Comparison of ENCODE assay signal across 17 cellular contexts in genomic region chr9:36640982-36641381, GRCh38.
DNase-seq lines count a peak whose midpoint lies in the region; ATAC-seq, FAIRE-seq and TF ChIP-seq lines count a peak whose summit lies in the region.
"Had no signal": no experiment of that assay in that cellular context is flagged by ENCODE, and none has a peak within 500 bp of the region (broad histone marks: within the 10 kb centered on the region; RNA-seq: fewer than 3 reads in every experiment).

No MANE protein-coding gene starts in this region.

- H3K4me1 ChIP-seq in thyroid gland, result no peaks in the 10 kb centered on the region
- H3K4me1 ChIP-seq: heart left ventricle had no signal

- H3K27me3 ChIP-seq in thyroid gland, result no peaks in the 10 kb centered on the region
- no peaks in the 10 kb centered on the region for H3K27me3 ChIP-seq in dorsolateral prefrontal cortex
- H3K27me3 ChIP-seq: heart left ventricle had no signal

- intact Hi-C loops in thyroid gland (cut with DNase I), result no loop called here
- intact Hi-C loops in dorsolateral prefrontal cortex (cut with DNase I), result no loop called here

- no peaks in the 10 kb centered on the region for H3K9me3 ChIP-seq in thyroid gland
- H3K9me3 ChIP-seq: heart left ventricle had no signal

- peaks cover 4% of the 10 kb centered on the region for H3K36me3 Mint-ChIP-seq in IgD-negative memory B cell
- H3K36me3 Mint-ChIP-seq in natural killer cell treated with Interleukin-12 subunit alpha and Interleukin-12 subunit beta and Interleukin-15 and Interleukin-18, amount 100 ng/mL, for 72 hours, result no peaks in the 10 kb centered on the region

- H3K9me3 Mint-ChIP-seq in IgD-negative memory B cell, result no peaks in the 10 kb centered on the region
- H3K9me3 Mint-ChIP-seq in natural killer cell treated with Interleukin-12 subunit alpha and Interleukin-12 subunit beta and Interleukin-15 and Interleukin-18, amount 100 ng/mL, for 72 hours, result no peaks in the 10 kb centered on the region
- H3K9me3 Mint-ChIP-seq: activated CD4-positive, alpha-beta memory T cell treated with anti-CD3 and anti-CD28 coated beads, Interleukin-2, amount 10 ng/mL, durations not matched to agents 7 days and 5 days; activated naive CD4-positive, alpha-beta T cell treated with anti-CD3 and anti-CD28 coated beads for 36 hours; T-helper 1 cell treated with Interleukin-12 subunit alpha and Interleukin-12 subunit beta and Interleukin-4 antibody, amounts not matched to agents 30 μg/mL and 1 μg/mL, for 36 hours had no signal

- FAIRE-seq in GM18507 (lab: Jason Lieb, UNC), result peak; percentile 95

- peak overlapping the region in 2 of 3 donors; percentile 10 to 83 for H3K27ac Mint-ChIP-seq in IgD-negative memory B cell
- H3K27ac Mint-ChIP-seq in natural killer cell treated with Interleukin-12 subunit alpha and Interleukin-12 subunit beta and Interleukin-15 and Interleukin-18, amount 100 ng/mL, for 72 hours, result no peak overlapping the region
- H3K27ac Mint-ChIP-seq: activated CD4-positive, alpha-beta memory T cell treated with anti-CD3 and anti-CD28 coated beads, Interleukin-2, amount 10 ng/mL, durations not matched to agents 7 days and 5 days; activated naive CD4-positive, alpha-beta T cell treated with anti-CD3 and anti-CD28 coated beads for 36 hours; T-helper 1 cell treated with Interleukin-12 subunit alpha and Interleukin-12 subunit beta and Interleukin-4 antibody, amounts not matched to agents 30 μg/mL and 1 μg/mL, for 36 hours had no signal

- ATAC-seq in GM19455 (IDR thresholded peaks at IDR 0.05; ENCODE audit: unreplicated experiment) (peak; percentile 92), HG02938 (IDR thresholded peaks at IDR 0.05; ENCODE audit: unreplicated experiment) (peak; percentile 90)
- no peak for ATAC-seq in natural killer cell treated with Interleukin-12 subunit alpha and Interleukin-12 subunit beta and Interleukin-15 and Interleukin-18, amount 100 ng/mL, for 72 hours
- ATAC-seq: heart left ventricle, Panc1 had no signal

- TF ChIP-seq POLR2A in thyroid gland (IDR thresholded peaks at IDR 0.05), result no peak

- H3K27ac ChIP-seq in thyroid gland (no peak overlapping the region), dorsolateral prefrontal cortex (no peak overlapping the region)
- H3K27ac ChIP-seq: heart left ventricle had no signal

- H3K4me1 Mint-ChIP-seq in IgD-negative memory B cell, result peaks cover 13 to 26% (median 15%) of the 10 kb centered on the region in 3 donors
- H3K4me1 Mint-ChIP-seq in natural killer cell treated with Interleukin-12 subunit alpha and Interleukin-12 subunit beta and Interleukin-15 and Interleukin-18, amount 100 ng/mL, for 72 hours (ENCODE audit: low read depth in 2 of 2), result peaks cover 0 to 2% of the 10 kb centered on the region in 2 donors

- H3K36me3 ChIP-seq in thyroid gland, result no peaks in the 10 kb centered on the region
- H3K36me3 ChIP-seq: heart left ventricle had no signal

- H3K27me3 Mint-ChIP-seq in IgD-negative memory B cell, result no peaks in the 10 kb centered on the region
- H3K27me3 Mint-ChIP-seq in natural killer cell treated with Interleukin-12 subunit alpha and Interleukin-12 subunit beta and Interleukin-15 and Interleukin-18, amount 100 ng/mL, for 72 hours, result no peaks in the 10 kb centered on the region
- H3K27me3 Mint-ChIP-seq: activated CD4-positive, alpha-beta memory T cell treated with anti-CD3 and anti-CD28 coated beads, Interleukin-2, amount 10 ng/mL, durations not matched to agents 7 days and 5 days had no signal

- DNase-seq in GM18507 (ENCODE audit: extremely low spot score, insufficient read length, low read depth), result peak; percentile 25
- DNase-seq in activated naive CD4-positive, alpha-beta T cell (lab: John Stamatoyannopoulos, UW), result no peak
- no peak for DNase-seq in thyroid gland
- DNase-seq in natural killer cell treated with Interleukin-12 subunit alpha and Interleukin-12 subunit beta and Interleukin-15 and Interleukin-18, amount 100 ng/mL, for 72 hours (ENCODE audit: low spot score), result no peak
- no peak for DNase-seq in dorsolateral prefrontal cortex
- DNase-seq: activated CD4-positive, alpha-beta memory T cell treated with anti-CD3 and anti-CD28 coated beads, Interleukin-2, amount 10 ng/mL, durations not matched to agents 7 days and 5 days; activated naive CD4-positive, alpha-beta T cell treated with anti-CD3 and anti-CD28 coated beads for 36 hours; heart left ventricle; IMR-90; NCI-H1417 treated with DMSO at 0.1 percent for 48 hours; NCI-H510A; stimulated activated CD4-positive, alpha-beta T cell treated with anti-CD3 and anti-CD28 coated beads, Interleukin-1b, Interleukin-23, amount 100 ng/mL, for 48 hours had no signal

- WGBS in thyroid gland, 2 donors, result 98 to 99% methylated on average over 5 of the region's 5 CpGs

- peak overlapping the region in 3 of 4 donors; percentile 0 to 63 (median 53) for H3K4me3 Mint-ChIP-seq in IgD-negative memory B cell
- H3K4me3 Mint-ChIP-seq in natural killer cell treated with Interleukin-12 subunit alpha and Interleukin-12 subunit beta and Interleukin-15 and Interleukin-18, amount 100 ng/mL, for 72 hours, result no peak overlapping the region
- H3K4me3 Mint-ChIP-seq: activated CD4-positive, alpha-beta memory T cell treated with anti-CD3 and anti-CD28 coated beads, Interleukin-2, amount 10 ng/mL, durations not matched to agents 7 days and 5 days; activated naive CD4-positive, alpha-beta T cell treated with anti-CD3 and anti-CD28 coated beads for 36 hours; T-helper 1 cell treated with Interleukin-12 subunit alpha and Interleukin-12 subunit beta and Interleukin-4 antibody, amounts not matched to agents 30 μg/mL and 1 μg/mL, for 36 hours had no signal

- H3K4me3 ChIP-seq in thyroid gland (replicated peaks in 1 of 3), result no peak overlapping the region
- H3K4me3 ChIP-seq in dorsolateral prefrontal cortex, result no peak overlapping the region
- H3K4me3 ChIP-seq: heart left ventricle had no signal

- TF ChIP-seq CTCF in thyroid gland (IDR thresholded peaks at IDR 0.05), result no peak
- TF ChIP-seq CTCF in dorsolateral prefrontal cortex (IDR thresholded peaks at IDR 0.05 in 54 of 56, conservative IDR thresholded peaks at IDR 0.05 in 2 of 56; ENCODE audit: low read depth in 1 of 56, partially characterized antibody in 56 of 56), result no peak

Comparison
In these comparisons a context has a peak if more than half of its experiments do, and no peak if none do; other contexts are left out.
1. ATAC-seq: peak in GM19455 (single experiment) and HG02938 (single experiment); none in natural killer cell treated with Interleukin-12 subunit alpha and Interleukin-12 subunit beta and Interleukin-15 and Interleukin-18, amount 100 ng/mL, for 72 hours (0 of 2).
2. H3K27ac Mint-ChIP-seq: peak in IgD-negative memory B cell (2 of 3); none in natural killer cell treated with Interleukin-12 subunit alpha and Interleukin-12 subunit beta and Interleukin-15 and Interleukin-18, amount 100 ng/mL, for 72 hours (0 of 2).